12 cellular contexts compared by ENCODE assay signal in the genomic region with DNA sequence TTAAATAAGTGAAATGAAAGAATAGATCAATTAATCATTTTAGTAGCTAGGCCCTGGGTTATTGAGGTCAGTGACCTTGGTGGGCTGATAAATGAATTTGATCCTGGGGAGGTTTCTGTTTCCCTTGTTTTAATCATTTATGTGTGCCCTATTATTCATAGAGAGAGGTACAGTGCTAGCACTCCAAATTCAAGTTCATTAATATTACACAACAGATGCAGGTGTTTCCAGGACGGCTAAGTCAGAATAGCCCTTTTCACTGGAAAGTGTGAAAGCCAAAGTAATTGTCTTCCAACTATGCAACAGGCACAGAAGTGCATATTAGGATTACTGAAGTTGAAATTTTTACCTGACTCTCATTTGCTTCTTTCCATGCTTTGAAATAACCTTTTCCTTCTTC.
DNase-seq lines count a peak whose midpoint lies in the region; ATAC-seq and TF ChIP-seq lines count a peak whose summit lies in the region.
"Had no signal": no experiment of that assay in that cellular context is flagged by ENCODE, and none has a peak within 500 bp of the region (broad histone marks: within the 10 kb centered on the region; RNA-seq: fewer than 3 reads in every experiment).

No MANE protein-coding gene starts in this region.

- no peaks in the 10 kb centered on the region for H3K27me3 ChIP-seq in Peyer's patch
- no peaks in the 10 kb centered on the region for H3K27me3 ChIP-seq in duodenal mucosa (ENCODE audit: control insufficient read depth in 1 of 2, insufficient read depth in 2 of 2, low read length in 2 of 2)
- no peaks in the 10 kb centered on the region for H3K27me3 ChIP-seq in smooth muscle cell (ENCODE audit: low read depth)
- H3K27me3 ChIP-seq: right lobe of liver had no signal

- H3K9ac ChIP-seq in duodenal mucosa (ENCODE audit: low read depth in 1 of 2, low read length in 2 of 2): no peak overlapping the region
- no peak overlapping the region for H3K9ac ChIP-seq in smooth muscle cell (ENCODE audit: low read depth)
- H3K9ac ChIP-seq: KMS-11 had no signal

- peak; percentile 8 to 25 for ATAC-seq in activated CD4-positive, CD25-positive, alpha-beta regulatory T cell treated with anti-CD3 and anti-CD28 coated beads, Interleukin-2, amount 50 U/mL, for 24 hours

- no peaks in the 10 kb centered on the region for H3F3A ChIP-seq in smooth muscle cell (ENCODE audit: low read depth)

- H3K27ac ChIP-seq in Peyer's patch (peak overlapping the region in 3 of 4 donors; percentile 16 to 57 (median 44)), duodenal mucosa (ENCODE audit: low read depth, low read length) (peak overlapping the region; percentile 4), smooth muscle cell (ENCODE audit: low read depth) (peak overlapping the region; percentile 28)
- H3K27ac ChIP-seq: KMS-11, right lobe of liver had no signal

- TF ChIP-seq CTCF in Peyer's patch (IDR thresholded peaks at IDR 0.05): no peak
- TF ChIP-seq CTCF in smooth muscle cell (IDR thresholded peaks at IDR 0.05; ENCODE audit: borderline replicate concordance, insufficient read depth, poor library complexity, severe bottlenecking): no peak

- WGBS in smooth muscle cell (ENCODE audit: low lambda C conversion rate): 93% methylated on average over 1 of the region's 1 CpG

- H3K79me2 ChIP-seq in smooth muscle cell (ENCODE audit: low read depth): no peaks in the 10 kb centered on the region

- H3K4me2 ChIP-seq in smooth muscle cell: no peak overlapping the region
- H3K4me2 ChIP-seq: KMS-11 had no signal

- no peak overlapping the region for H2AFZ ChIP-seq in smooth muscle cell (ENCODE audit: low read depth)

- H3K36me3 ChIP-seq in Peyer's patch (no peaks in the 10 kb centered on the region), duodenal mucosa (ENCODE audit: control insufficient read depth in 1 of 2, insufficient read depth in 2 of 2, low read length in 2 of 2) (no peaks in the 10 kb centered on the region), smooth muscle cell (ENCODE audit: low read depth) (no peaks in the 10 kb centered on the region)
- H3K36me3 ChIP-seq: right lobe of liver had no signal

- DNase-seq in activated CD4-positive, CD25-positive, alpha-beta regulatory T cell (lab: John Stamatoyannopoulos, UW): no peak
- DNase-seq in Peyer's patch (no peak), smooth muscle cell (lab: John Stamatoyannopoulos, UW; ENCODE audit: unreplicated experiment) (no peak), OCI-M1 (lab: John Stamatoyannopoulos, UW) (no peak), NCI-H146 (lab: John Stamatoyannopoulos, UW) (no peak), Kasumi-1 (lab: John Stamatoyannopoulos, UW) (no peak)
- DNase-seq: ACHN, midbrain had no signal

- H3K4me3 ChIP-seq in Peyer's patch: no peak overlapping the region
- H3K4me3 ChIP-seq in duodenal mucosa (ENCODE audit: low read depth in 1 of 2, low read length in 2 of 2): no peak overlapping the region
- no peak overlapping the region for H3K4me3 ChIP-seq in smooth muscle cell
- H3K4me3 ChIP-seq: right lobe of liver had no signal

- H4K20me1 ChIP-seq in smooth muscle cell (ENCODE audit: low read depth): no peaks in the 10 kb centered on the region

- H3K4me1 ChIP-seq in Peyer's patch (peaks cover 0 to 5% (median 0%) of the 10 kb centered on the region in 4 donors), duodenal mucosa (ENCODE audit: control insufficient read depth in 1 of 2, insufficient read depth in 2 of 2, low read length in 2 of 2) (peaks cover 8 to 24% of the 10 kb centered on the region in 2 donors), smooth muscle cell (ENCODE audit: low read depth) (no peaks in the 10 kb centered on the region)

- H3K9me3 ChIP-seq in Peyer's patch (no peaks in the 10 kb centered on the region), duodenal mucosa (ENCODE audit: control insufficient read depth in 1 of 2, low read length in 2 of 2) (no peaks in the 10 kb centered on the region), smooth muscle cell (replicated peaks; ENCODE audit: low read depth) (no peaks in the 10 kb centered on the region)
- H3K9me3 ChIP-seq: right lobe of liver had no signal

- no peak for TF ChIP-seq POLR2A in Peyer's patch (IDR thresholded peaks at IDR 0.05)
